1 cellular context compared by ENCODE assay signal in the genomic region with DNA sequence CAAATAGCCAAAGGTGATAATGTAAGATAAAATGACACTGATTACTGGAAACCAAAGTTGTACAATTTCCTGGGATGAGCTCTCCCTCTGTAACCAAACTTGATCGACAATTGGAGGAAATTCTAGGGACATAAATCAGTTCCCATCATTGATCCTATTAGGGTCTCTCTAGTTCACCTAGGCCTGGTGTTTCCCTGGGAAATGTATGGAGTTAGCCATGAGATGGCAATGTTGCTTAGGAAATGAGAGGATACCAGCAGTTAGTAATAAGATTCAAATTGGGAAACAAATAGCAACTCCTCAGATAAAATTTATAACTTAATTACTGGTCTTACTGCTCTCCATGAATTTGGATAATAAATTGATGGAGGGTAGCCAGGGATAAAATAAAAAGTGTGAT.
TF ChIP-seq lines count a peak whose summit lies in the region.

No MANE protein-coding gene starts in this region.

TF ChIP-seq in GM23338, 12 proteins besides CTCF, POLR2A, EP300 and RAD21 (continued from another document):
- TF ChIP-seq ZNF462 (CRISPR knock-in tag; IDR thresholded peaks at IDR 0.05), result no peak
- TF ChIP-seq, protein P1, sequence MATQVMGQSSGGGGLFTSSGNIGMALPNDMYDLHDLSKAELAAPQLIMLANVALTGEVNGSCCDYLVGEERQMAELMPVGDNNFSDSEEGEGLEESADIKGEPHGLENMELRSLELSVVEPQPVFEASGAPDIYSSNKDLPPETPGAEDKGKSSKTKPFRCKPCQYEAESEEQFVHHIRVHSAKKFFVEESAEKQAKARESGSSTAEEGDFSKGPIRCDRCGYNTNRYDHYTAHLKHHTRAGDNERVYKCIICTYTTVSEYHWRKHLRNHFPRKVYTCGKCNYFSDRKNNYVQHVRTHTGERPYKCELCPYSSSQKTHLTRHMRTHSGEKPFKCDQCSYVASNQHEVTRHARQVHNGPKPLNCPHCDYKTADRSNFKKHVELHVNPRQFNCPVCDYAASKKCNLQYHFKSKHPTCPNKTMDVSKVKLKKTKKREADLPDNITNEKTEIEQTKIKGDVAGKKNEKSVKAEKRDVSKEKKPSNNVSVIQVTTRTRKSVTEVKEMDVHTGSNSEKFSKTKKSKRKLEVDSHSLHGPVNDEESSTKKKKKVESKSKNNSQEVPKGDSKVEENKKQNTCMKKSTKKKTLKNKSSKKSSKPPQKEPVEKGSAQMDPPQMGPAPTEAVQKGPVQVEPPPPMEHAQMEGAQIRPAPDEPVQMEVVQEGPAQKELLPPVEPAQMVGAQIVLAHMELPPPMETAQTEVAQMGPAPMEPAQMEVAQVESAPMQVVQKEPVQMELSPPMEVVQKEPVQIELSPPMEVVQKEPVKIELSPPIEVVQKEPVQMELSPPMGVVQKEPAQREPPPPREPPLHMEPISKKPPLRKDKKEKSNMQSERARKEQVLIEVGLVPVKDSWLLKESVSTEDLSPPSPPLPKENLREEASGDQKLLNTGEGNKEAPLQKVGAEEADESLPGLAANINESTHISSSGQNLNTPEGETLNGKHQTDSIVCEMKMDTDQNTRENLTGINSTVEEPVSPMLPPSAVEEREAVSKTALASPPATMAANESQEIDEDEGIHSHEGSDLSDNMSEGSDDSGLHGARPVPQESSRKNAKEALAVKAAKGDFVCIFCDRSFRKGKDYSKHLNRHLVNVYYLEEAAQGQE (IDR thresholded peaks at IDR 0.05; ENCODE audit: unreplicated experiment), result no peak
- no peak for TF ChIP-seq ZNF114 (CRISPR knock-in tag; IDR thresholded peaks at IDR 0.05)
- no peak for TF ChIP-seq EZH2phosphoT487 (IDR thresholded peaks at IDR 0.05; ENCODE audit: unreplicated experiment)
- TF ChIP-seq STAT1 (IDR thresholded peaks at IDR 0.05; ENCODE audit: unreplicated experiment), result no peak
- no peak for TF ChIP-seq JUNB (IDR thresholded peaks at IDR 0.05; ENCODE audit: unreplicated experiment)
